8 cellular contexts compared by ENCODE assay signal in the genomic region with DNA sequence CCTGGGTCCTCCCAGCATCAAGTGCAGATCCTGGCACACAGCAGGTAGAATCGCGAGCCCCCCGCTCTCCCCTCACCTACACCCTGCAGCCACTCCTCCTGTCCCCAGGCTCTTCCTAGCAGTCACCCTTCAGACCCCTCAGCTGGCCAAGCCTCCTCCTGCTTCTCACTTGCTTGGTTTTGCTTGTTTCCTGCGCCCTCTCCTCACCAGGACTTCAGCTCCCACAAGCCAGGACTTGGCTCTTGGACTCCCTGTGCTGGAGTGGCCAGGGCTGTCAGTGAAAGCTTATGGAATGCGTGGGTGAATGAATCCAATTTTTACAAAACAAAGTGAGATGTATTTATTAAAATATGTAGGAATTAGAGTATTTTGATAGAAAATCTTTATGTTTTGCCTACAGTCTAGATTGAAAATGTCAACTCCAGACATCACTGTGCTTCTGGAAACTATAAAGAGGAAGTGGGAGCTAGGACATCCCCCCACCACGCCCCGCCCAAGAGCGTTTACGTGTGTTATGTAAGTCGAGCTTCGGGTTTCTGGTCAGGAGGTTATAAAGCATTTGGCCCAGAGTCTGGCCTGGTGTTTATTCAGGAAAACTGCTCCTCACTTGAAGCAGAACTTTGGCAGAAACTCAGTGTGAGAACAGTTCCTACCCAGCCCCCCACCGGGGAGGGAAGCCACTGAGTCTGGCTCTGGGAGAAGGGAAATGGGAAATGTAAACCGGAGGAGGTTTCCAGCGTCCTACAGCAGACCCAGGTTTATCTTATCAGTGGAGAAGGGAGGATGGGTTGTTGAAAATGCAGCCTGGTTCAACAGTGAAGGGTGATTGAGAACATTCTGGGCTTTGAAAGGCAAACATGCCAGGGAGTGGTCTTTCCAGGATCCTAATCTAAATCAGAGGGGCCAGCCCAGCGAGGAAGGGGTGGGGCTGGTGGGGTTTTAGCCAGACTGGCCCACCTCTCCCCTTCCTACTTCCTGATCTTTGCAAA. TPM values are rescaled to one million over a fixed set of nuclear protein-coding genes. Genes with fewer than 3 reads are reported as not detected.
A peak's percentile ranks its signal among the peaks of the same experiment; 100 is the strongest.
DNase-seq lines count a peak whose midpoint lies in the region; ATAC-seq and TF ChIP-seq lines count a peak whose summit lies in the region.

No MANE protein-coding gene starts in this region.

- no peaks in the 10 kb centered on the region for H3K27me3 Mint-ChIP-seq in chondrocyte (ENCODE audit: low read depth)

- H3K9me3 ChIP-seq in lower lobe of right lung (no peaks in the 10 kb centered on the region), thoracic aorta (no peaks in the 10 kb centered on the region)

- ATAC-seq in HG02642 (IDR thresholded peaks at IDR 0.05; ENCODE audit: poor library complexity, unreplicated experiment) (peak; percentile 53), lower lobe of right lung (peak; percentile 78 to 84), thoracic aorta (ENCODE audit: insufficient number of reproducible peaks, low FRiP score, low read depth) (no peak), HG02840 (IDR thresholded peaks at IDR 0.05; ENCODE audit: low FRiP score, unreplicated experiment) (no peak)

- H3K27ac ChIP-seq in lower lobe of right lung (peak overlapping the region; percentile 95), thoracic aorta (peak overlapping the region; percentile 56 to 91)

- H3K4me3 ChIP-seq in GM08714 (ENCODE audit: low read length): peak overlapping the region; percentile 22; the same call in 1 of the 2 replicates
- peak overlapping the region; percentile 32 for H3K4me3 ChIP-seq in lower lobe of right lung
- H3K4me3 ChIP-seq in thoracic aorta: peak overlapping the region; percentile 64

- H3K4me1 Mint-ChIP-seq in chondrocyte (ENCODE audit: low read depth): peaks cover 24% of the 10 kb centered on the region

- H3K36me3 ChIP-seq in lower lobe of right lung: peaks cover 8% of the 10 kb centered on the region
- H3K36me3 ChIP-seq in thoracic aorta: no peaks in the 10 kb centered on the region

- no peak for TF ChIP-seq CTCF in chondrocyte (IDR thresholded peaks at IDR 0.05)
- TF ChIP-seq CTCF in lower lobe of right lung (IDR thresholded peaks at IDR 0.05): no peak
- no peak for TF ChIP-seq CTCF in thoracic aorta (IDR thresholded peaks at IDR 0.05)

- intact Hi-C loops in lower lobe of right lung (cut with DNase I): no loop called here

- DNase-seq in NOMO-1 treated with DMSO at 0.1 percent for 48 hours (lab: John Stamatoyannopoulos, UW; ENCODE audit: unreplicated experiment): peak; percentile 93
- no peak for DNase-seq in chondrocyte (ENCODE audit: low spot score)
- DNase-seq in lower lobe of right lung: peak; percentile 94
- DNase-seq in thoracic aorta (ENCODE audit: low spot score): no peak
- no peak for DNase-seq in NCI-H2081 (lab: John Stamatoyannopoulos, UW)

- H3K9me3 Mint-ChIP-seq in chondrocyte (ENCODE audit: low read depth): no peaks in the 10 kb centered on the region

- H3K36me3 Mint-ChIP-seq in chondrocyte (ENCODE audit: low read depth): peaks cover 3% of the 10 kb centered on the region

- H3K27ac Mint-ChIP-seq in chondrocyte (ENCODE audit: unreplicated experiment): peak overlapping the region; percentile 94

- peak overlapping the region; percentile 64 for H3K4me3 Mint-ChIP-seq in chondrocyte (ENCODE audit: unreplicated experiment)

- H3K4me1 ChIP-seq in lower lobe of right lung (peaks cover 99% of the 10 kb centered on the region), thoracic aorta (ENCODE audit: control insufficient read depth in 1 of 2, low read depth in 2 of 2) (peaks cover 39 to 70% of the 10 kb centered on the region in 2 donors)

- H3K27me3 ChIP-seq in lower lobe of right lung (ENCODE audit: low read depth) (no peaks in the 10 kb centered on the region), thoracic aorta (replicated peaks; ENCODE audit: insufficient read depth) (no peaks in the 10 kb centered on the region)

RNA-seq across cellular contexts. Expression of gene ALDH2, which starts 8.8 kb away (rescaled TPM):
- total RNA-seq in chondrocyte (42.0 to 73.8 TPM (median 73.3 TPM) in 3 replicates), lower lobe of right lung (499 TPM), thoracic aorta (100 to 1,000 TPM in 1 of 2 donors, 10 to 100 TPM in 1; 99.0 to 135 TPM)

Comparison
In these comparisons a context has a peak if more than half of its experiments do, and no peak if none do; other contexts are left out.
1. ATAC-seq: peak in HG02642 (single experiment) and lower lobe of right lung (2 of 2); none in thoracic aorta (single experiment) and HG02840 (single experiment).
2. DNase-seq: peak in NOMO-1 treated with DMSO at 0.1 percent for 48 hours (single experiment) and lower lobe of right lung (single experiment); none in chondrocyte (single experiment), thoracic aorta (single experiment) and NCI-H2081 (0 of 2).
3. Peak in every context shown above with its lines, with median percentiles within 50 percentile points of each other: H3K4me3 ChIP-seq.